ENCODE assay signal across 8 cellular contexts in genomic region chr17:38676706-38677504, GRCh38. TPM values are rescaled to one million over a fixed set of nuclear protein-coding genes. Genes with fewer than 3 reads are reported as not detected.
DNase-seq lines count a peak whose midpoint lies in the region; ATAC-seq and TF ChIP-seq lines count a peak whose summit lies in the region.

No MANE protein-coding gene starts in this region.

- peak overlapping the region in 1 of 2 donors; percentile 42 for H3K27ac ChIP-seq in lung (ENCODE audit: low read depth in 1 of 2, low read length in 1 of 2)

- ATAC-seq in HG03432 (IDR thresholded peaks at IDR 0.05; ENCODE audit: unreplicated experiment) (peak; percentile 44), lung (ENCODE audit: insufficient read depth, low FRiP score) (peak; percentile 49), HG03025 (IDR thresholded peaks at IDR 0.05; ENCODE audit: low FRiP score, unreplicated experiment) (no peak)

- TF ChIP-seq CTCF in lung (IDR thresholded peaks at IDR 0.05; ENCODE audit: control extremely low read depth, extremely low read depth): peak; percentile 99

- H3K4me1 ChIP-seq in lung (ENCODE audit: control insufficient read depth in 2 of 2, insufficient read depth in 2 of 2, low read length in 2 of 2): peaks cover 0 to 7% of the 10 kb centered on the region in 2 donors

- peaks cover 12% of the 10 kb centered on the region for H3K36me3 Mint-ChIP-seq in dendritic cell treated with granulocyte-macrophage colony-stimulating factor and Interleukin-4, amounts not matched to agents 40 ng/mL and 50 ng/mL, for 4 days (ENCODE audit: low read depth)

- H3K4me3 ChIP-seq in lung: no peak overlapping the region

- intact Hi-C loops in dendritic cell treated with granulocyte-macrophage colony-stimulating factor and Interleukin-4, amounts not matched to agents 40 ng/mL and 50 ng/mL, for 4 days (cut with micrococcal nuclease): loop anchor here (1.0 kb wide), 2 partner anchors 23 to 58 kb away; no protein-coding TSS in a partner anchor

- DNase-seq in DMS 273 treated with DMSO at 0.1 percent for 48 hours (lab: John Stamatoyannopoulos, UW) (peak; percentile 59), NCI-H748 (lab: John Stamatoyannopoulos, UW; ENCODE audit: unreplicated experiment) (peak; percentile 83), lung (ENCODE audit: low spot score) (peak; percentile 88)
- DNase-seq in activated CD4-positive, alpha-beta T cell treated with anti-CD3 and anti-CD28 coated beads, Interleukin-2, amount 50 U/mL, for 4 hours: peak; percentile 79 to 83
- peak; percentile 67 to 86 (median 78) for DNase-seq in stimulated activated CD4-positive, alpha-beta T cell treated with anti-CD3 and anti-CD28 coated beads, TNF-alpha, amount 100 ng/mL, for 24 hours (ENCODE audit: low read depth in 3 of 3)

- peaks cover 71% of the 10 kb centered on the region for H3K4me1 Mint-ChIP-seq in dendritic cell treated with granulocyte-macrophage colony-stimulating factor and Interleukin-4, amounts not matched to agents 40 ng/mL and 50 ng/mL, for 4 days (ENCODE audit: low read depth)

- H3K9me3 Mint-ChIP-seq in dendritic cell treated with granulocyte-macrophage colony-stimulating factor and Interleukin-4, amounts not matched to agents 40 ng/mL and 50 ng/mL, for 4 days: no peaks in the 10 kb centered on the region

- 10 to 12% methylated on average over 9 of the region's 9 CpGs for WGBS in lung, 2 donors

- H3K27me3 ChIP-seq in lung (ENCODE audit: control insufficient read depth, insufficient read depth): peaks cover 4% of the 10 kb centered on the region

- peak overlapping the region; percentile 34 for H3K4me3 Mint-ChIP-seq in dendritic cell treated with granulocyte-macrophage colony-stimulating factor and Interleukin-4, amounts not matched to agents 40 ng/mL and 50 ng/mL, for 4 days

- H3K27ac Mint-ChIP-seq in dendritic cell treated with granulocyte-macrophage colony-stimulating factor and Interleukin-4, amounts not matched to agents 40 ng/mL and 50 ng/mL, for 4 days: peak overlapping the region; percentile 89

- no peaks in the 10 kb centered on the region for H3K9me3 ChIP-seq in lung (ENCODE audit: control insufficient read depth in 2 of 2, insufficient read depth in 1 of 2, low read length in 1 of 2)

- H3K36me3 ChIP-seq in lung (ENCODE audit: control insufficient read depth in 2 of 2, insufficient read depth in 2 of 2, low read length in 2 of 2): no peaks in the 10 kb centered on the region

- H3K27me3 Mint-ChIP-seq in dendritic cell treated with granulocyte-macrophage colony-stimulating factor and Interleukin-4, amounts not matched to agents 40 ng/mL and 50 ng/mL, for 4 days: peaks cover 23% of the 10 kb centered on the region

RNA-seq across cellular contexts. Expression of gene EPOP, which starts 2.1 kb away (rescaled TPM):
- 1 to 10 TPM in 1 of 2 donors, under 1 TPM in 1; 0.40 to 2.8 TPM for total RNA-seq in lung
- 1 to 10 TPM; 1.6 to 2.8 TPM for polyA plus RNA-seq in lung

RNA-seq across cellular contexts. Expression of gene MLLT6, which starts 28.2 kb away (rescaled TPM):
- 100 to 1,000 TPM in 1 of 2 donors, 10 to 100 TPM in 1; 70.1 to 108 TPM for total RNA-seq in lung
- polyA plus RNA-seq in lung: 10 to 100 TPM; 64.0 to 70.6 TPM

RNA-seq across cellular contexts. Expression of gene CISD3, which starts 53.2 kb away (rescaled TPM):
- total RNA-seq in lung: 10 to 100 TPM in 1 of 2 donors, 1 to 10 TPM in 1; 2.4 to 49.7 TPM
- polyA plus RNA-seq in lung: 10 to 100 TPM; 34.4 to 41.5 TPM
